Comparison of ENCODE assay signal across 8 cellular contexts in the genomic region with DNA sequence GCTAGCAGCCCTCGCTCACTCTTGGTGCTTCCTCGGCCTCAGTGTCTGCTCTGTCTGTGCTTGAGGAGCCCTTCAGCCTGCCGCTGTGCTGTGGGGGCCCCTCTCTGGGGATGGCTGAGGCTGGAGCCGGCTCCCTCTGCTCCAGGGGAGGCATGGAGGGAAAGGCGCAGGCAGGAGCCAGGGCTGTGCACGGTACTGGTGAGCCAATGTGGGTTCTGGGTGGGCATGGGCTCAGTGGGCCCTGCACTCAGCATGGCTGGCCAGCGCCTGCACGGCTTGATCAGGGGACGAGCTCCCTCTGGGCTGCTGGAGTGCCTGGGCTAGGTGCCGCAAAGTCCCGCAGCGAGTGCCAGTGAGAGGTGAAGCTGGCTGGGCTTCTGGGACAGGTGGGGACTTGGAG.
"Had no signal": no experiment of that assay in that cellular context is flagged by ENCODE, and none has a peak within 500 bp of the region (broad histone marks: within the 10 kb centered on the region; RNA-seq: fewer than 3 reads in every experiment).

No MANE protein-coding gene starts in this region.

- FAIRE-seq: H1, H54, HTR-8/SVneo, K562 had no signal

- H2AFZ ChIP-seq: GM23338 had no signal

- H3K27ac Mint-ChIP-seq: GM23338, H9 had no signal

- H3K4me3 Mint-ChIP-seq: GM23338, H9 had no signal

- DNase-seq: H9, HCEC 1CT, IMR-90 had no signal

- H3K4me3 ChIP-seq: GM23338, K562 had no signal

- ATAC-seq: GM23338, K562 had no signal

- H3K4me2 ChIP-seq: GM23338 had no signal
